In the genomic region with DNA sequence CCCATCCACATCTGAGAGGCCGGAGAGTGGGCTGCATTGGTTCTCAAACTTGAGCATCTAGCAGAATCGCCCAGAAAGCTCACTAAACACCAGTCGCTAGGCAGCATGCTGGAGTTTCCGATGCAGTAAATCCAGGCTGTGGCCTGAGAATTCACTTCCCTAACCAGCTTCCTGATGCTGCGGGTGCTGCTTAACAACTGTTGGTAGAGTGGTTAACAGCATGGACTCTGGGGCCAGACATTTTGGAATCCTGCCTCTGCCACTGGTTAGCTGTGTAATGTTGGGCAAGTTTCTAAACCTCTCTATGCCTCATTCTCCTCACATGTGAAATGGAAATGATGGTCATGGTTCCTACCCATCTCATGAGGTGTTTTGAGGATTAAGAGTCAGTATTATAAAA, we compare ENCODE assay signal across 17 cellular contexts.
DNase-seq lines count a peak whose midpoint lies in the region; ATAC-seq and TF ChIP-seq lines count a peak whose summit lies in the region.
"Had no signal": no experiment of that assay in that cellular context is flagged by ENCODE, and none has a peak within 500 bp of the region (broad histone marks: within the 10 kb centered on the region; RNA-seq: fewer than 3 reads in every experiment).

No MANE protein-coding gene starts in this region.

- no peak overlapping the region for H3K23ac ChIP-seq in trophoblast cell (ENCODE audit: low read length)

- ATAC-seq in HG02870 (IDR thresholded peaks at IDR 0.05; ENCODE audit: unreplicated experiment) (no peak), HG03457 (IDR thresholded peaks at IDR 0.05; ENCODE audit: unreplicated experiment) (no peak)
- ATAC-seq: activated T-cell treated with anti-CD3 and anti-CD28 coated beads, Interleukin-2, amount 50 U/mL, for 72 hours had no signal

- no peaks in the 10 kb centered on the region for H3K79me2 ChIP-seq in trophoblast cell (ENCODE audit: control insufficient read depth, insufficient read depth, low read length, poor library complexity)

- DNase-seq in AG04450 (ENCODE audit: low read depth, low spot score) (no peak), GM04503 (ENCODE audit: low read depth) (peak; percentile 34), trophoblast cell (peak; percentile 18 to 35), GM03348 (ENCODE audit: low spot score) (no peak)
- DNase-seq in effector CD8-positive, alpha-beta T cell (lab: John Stamatoyannopoulos, UW) = no peak
- DNase-seq: activated CD4-positive, alpha-beta memory T cell treated with anti-CD3 and anti-CD28 coated beads for 36 hours; activated T-cell treated with anti-CD3 and anti-CD28 coated beads, Interleukin-2, amount 50 U/mL, for 72 hours; central memory CD4-positive, alpha-beta T cell; midbrain; NCI-H1694; nucleus accumbens; stimulated activated CD4-positive, alpha-beta T cell treated with anti-CD3 and anti-CD28 coated beads, Interleukin-4, amount 100 ng/mL, for 24 hours; transverse colon had no signal

- H3K18ac ChIP-seq in trophoblast cell (ENCODE audit: low read length) = no peak overlapping the region

- POLR2A ChIA-PET in AG04450 (lab: Yijun Ruan, JAX) = no interaction called here

- H2BK5ac ChIP-seq in trophoblast cell (ENCODE audit: low read depth, low read length, poor library complexity) = no peak overlapping the region

- H2BK120ac ChIP-seq in trophoblast cell (ENCODE audit: insufficient read depth, low read length, poor library complexity) = peak overlapping the region; percentile 22

- H4K8ac ChIP-seq in trophoblast cell (ENCODE audit: low read depth, low read length) = peak overlapping the region; percentile 1

- H3K9me3 ChIP-seq in AG04450 (ENCODE audit: control insufficient read depth, insufficient read depth, low read length) (no peaks in the 10 kb centered on the region; the same call in 1 of the 2 replicates), trophoblast cell (ENCODE audit: insufficient read depth, low read depth, low read length) (peaks cover 3% of the 10 kb centered on the region)
- H3K9me3 ChIP-seq: adrenal gland, transverse colon had no signal

- H3K36me3 ChIP-seq in trophoblast cell (ENCODE audit: control insufficient read depth in 1 of 2, insufficient read depth in 2 of 2, low read length in 2 of 2) = no peaks in the 10 kb centered on the region
- H3K36me3 ChIP-seq: adrenal gland, transverse colon had no signal

- H3K27me3 ChIP-seq in AG04450 (ENCODE audit: control insufficient read depth, insufficient read depth, low read length) = peaks cover 7% of the 10 kb centered on the region
- H3K27me3 ChIP-seq in trophoblast cell (ENCODE audit: insufficient read depth, low read length) = no peaks in the 10 kb centered on the region
- H3K27me3 ChIP-seq: adrenal gland, transverse colon had no signal

- WGBS in trophoblast cell (ENCODE audit: extremely low coverage, insufficient coverage, insufficient read length) = no CpG with 5 or more reads among the region's 5 CpGs

- no peak overlapping the region for H3K4me2 ChIP-seq in trophoblast cell (ENCODE audit: low read length)

- no peak overlapping the region for H2AFZ ChIP-seq in trophoblast cell (ENCODE audit: insufficient read depth, low read length, poor library complexity)

- H3K27ac ChIP-seq in AG04450 (ENCODE audit: low read depth, low read length) (peak overlapping the region; percentile 68), cingulate gyrus (ENCODE audit: low read depth, low read length) (peak overlapping the region; percentile 21), trophoblast cell (ENCODE audit: low read depth, low read length) (no peak overlapping the region)

- peaks cover 5% of the 10 kb centered on the region for H3K79me1 ChIP-seq in trophoblast cell (ENCODE audit: low read length)

- peak overlapping the region; percentile 32 for H4K91ac ChIP-seq in trophoblast cell (ENCODE audit: low read depth, low read length)

- H3K4me1 ChIP-seq in trophoblast cell (ENCODE audit: control insufficient read depth in 1 of 2, insufficient read depth in 2 of 2, low read length in 2 of 2) = peaks cover 14 to 22% of the 10 kb centered on the region in 2 experiments

- no peak for TF ChIP-seq CTCF in AG04450 (IDR thresholded peaks at IDR 0.05; ENCODE audit: low read depth, low read length)

- H2AK5ac ChIP-seq in trophoblast cell (ENCODE audit: low read length) = no peak overlapping the region

- CTCF ChIA-PET in AG04450 (lab: Charles Lee) = no interaction called here

- H3K9ac ChIP-seq in trophoblast cell (ENCODE audit: low read length) = no peak overlapping the region

- peak overlapping the region; percentile 12 for H2BK12ac ChIP-seq in trophoblast cell (ENCODE audit: low read length)

- no peak overlapping the region for H3K14ac ChIP-seq in trophoblast cell (ENCODE audit: low read length)

- no peak overlapping the region for H3K4ac ChIP-seq in trophoblast cell (ENCODE audit: low read depth, low read length)

- no peak overlapping the region for H4K12ac ChIP-seq in trophoblast cell (ENCODE audit: low read depth, low read length)

- H3K4me3 ChIP-seq in AG04450 (ENCODE audit: low read depth, low read length) = no peak overlapping the region
- H3K4me3 ChIP-seq in trophoblast cell (ENCODE audit: low read depth, low read length) = no peak overlapping the region
- H3K4me3 ChIP-seq: adrenal gland, transverse colon had no signal

Comparison
In these comparisons a context has a peak if more than half of its experiments do, and no peak if none do; other contexts are left out.
1. DNase-seq: peak in GM04503 (single experiment) and trophoblast cell (2 of 2); none in AG04450 (single experiment), GM03348 (single experiment) and effector CD8-positive, alpha-beta T cell (single experiment).